ENCODE assay signal across 17 cellular contexts in the genomic region with DNA sequence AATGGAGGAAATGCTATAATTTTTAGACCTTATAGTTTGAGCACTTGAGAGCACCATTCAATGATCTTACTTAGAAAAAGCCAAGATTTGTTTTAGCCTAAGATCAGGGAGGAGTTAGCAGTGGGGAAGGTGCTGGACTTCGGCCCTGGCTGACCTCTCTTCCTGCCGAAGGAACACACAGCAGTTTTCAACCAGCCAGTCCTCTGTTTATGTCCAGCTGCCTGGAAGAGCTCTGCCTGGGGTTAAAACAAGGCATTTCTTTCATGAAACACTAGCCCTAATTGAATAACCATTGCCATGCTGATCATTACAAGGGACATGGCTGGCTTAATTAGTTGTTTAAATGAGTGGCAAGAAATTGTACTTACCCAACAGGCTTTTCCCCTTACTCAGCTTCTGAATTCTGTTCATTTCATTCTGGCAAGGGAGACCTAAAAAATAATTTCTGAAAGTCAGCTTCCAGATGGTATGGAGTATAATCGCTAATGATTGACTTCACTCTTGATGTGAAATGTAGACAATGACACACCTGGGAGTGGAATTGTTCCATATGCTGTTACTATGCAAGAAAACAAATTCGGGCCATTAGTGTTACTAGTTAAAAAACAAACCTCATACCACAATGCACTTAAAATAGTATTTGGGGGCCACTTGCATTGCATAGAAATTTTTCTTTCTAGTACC.
DNase-seq lines count a peak whose midpoint lies in the region; ATAC-seq and TF ChIP-seq lines count a peak whose summit lies in the region.
"Had no signal": no experiment of that assay in that cellular context is flagged by ENCODE, and none has a peak within 500 bp of the region (broad histone marks: within the 10 kb centered on the region; RNA-seq: fewer than 3 reads in every experiment).

No MANE protein-coding gene starts in this region.

- H2AFZ ChIP-seq in osteoblast (ENCODE audit: low read length) = no peak overlapping the region

- H3K9me3 ChIP-seq in right cardiac atrium (ENCODE audit: control insufficient read depth, low read length) (no peaks in the 10 kb centered on the region), gastroesophageal sphincter (no peaks in the 10 kb centered on the region), osteoblast (ENCODE audit: low read depth, low read length) (no peaks in the 10 kb centered on the region)
- H3K9me3 ChIP-seq: SJSA1 had no signal

- TF ChIP-seq POLR2A in gastroesophageal sphincter (IDR thresholded peaks at IDR 0.05) = no peak

- peak overlapping the region; percentile 67 for H3K27ac ChIP-seq in right cardiac atrium (ENCODE audit: low read length)
- peak overlapping the region in 1 of 4 donors; percentile 17 for H3K27ac ChIP-seq in gastroesophageal sphincter
- no peak overlapping the region for H3K27ac ChIP-seq in osteoblast (ENCODE audit: low read depth, low read length)
- H3K27ac ChIP-seq: SJSA1 had no signal

- WGBS in right cardiac atrium = 59% methylated on average over 4 of the region's 4 CpGs
- 37 to 59% methylated on average over 4 of the region's 4 CpGs for WGBS in gastroesophageal sphincter (ENCODE audit: low coverage in 1 of 2), 2 donors

- DNase-seq in NCI-H524 treated with DMSO at 0.1 percent for 48 hours (lab: John Stamatoyannopoulos, UW) (peak; percentile 63), dermis blood vessel endothelial cell (peak; percentile 39), right cardiac atrium (peak in 1 of 3 donors; percentile 79), retina (peak; percentile 29), osteoblast (ENCODE audit: insufficient read length, low spot score, missing footprints) (no peak), T-helper 9 cell (no peak)
- DNase-seq: CD8-positive, alpha-beta T cell; DND-41; H9; IMR-90; NCI-H2029; NCI-H510A treated with DMSO at 0.1 percent for 48 hours; NK-92 treated with Interleukin-12 subunit alpha and Interleukin-12 subunit beta, amount 100 ng/mL, for 24 hours; OCI-M1; RPMI8226 had no signal

- TF ChIP-seq CTCF in gastroesophageal sphincter (IDR thresholded peaks at IDR 0.05) (no peak), osteoblast (IDR thresholded peaks at IDR 0.05; ENCODE audit: extremely low read depth, low read depth, low read length) (no peak)

- no peak overlapping the region for H3K4me2 ChIP-seq in osteoblast (ENCODE audit: insufficient read depth, low read length)

- H4K20me1 ChIP-seq in osteoblast (ENCODE audit: insufficient read depth, low read length) = no peaks in the 10 kb centered on the region

- no peak for TF ChIP-seq EP300 in gastroesophageal sphincter (IDR thresholded peaks at IDR 0.05)

- no peaks in the 10 kb centered on the region for H3K79me2 ChIP-seq in osteoblast (ENCODE audit: insufficient read depth, low read length)

- H3K4me1 ChIP-seq in right cardiac atrium (ENCODE audit: control insufficient read depth, insufficient read depth, low read length) (peaks cover 11% of the 10 kb centered on the region), gastroesophageal sphincter (no peaks in the 10 kb centered on the region), osteoblast (ENCODE audit: insufficient read depth, low read length) (no peaks in the 10 kb centered on the region)
- H3K4me1 ChIP-seq: SJSA1 had no signal

- intact Hi-C loops in right cardiac atrium (cut with DNase I) = no loop called here

- H3K36me3 ChIP-seq in gastroesophageal sphincter (no peaks in the 10 kb centered on the region), osteoblast (ENCODE audit: insufficient read depth, low read length) (peaks cover 16% of the 10 kb centered on the region)
- H3K36me3 ChIP-seq: SJSA1 had no signal

- H3K4me3 ChIP-seq in right cardiac atrium (ENCODE audit: low read length) = no peak overlapping the region
- no peak overlapping the region for H3K4me3 ChIP-seq in gastroesophageal sphincter
- H3K4me3 ChIP-seq in osteoblast (ENCODE audit: insufficient read depth, low read length) = no peak overlapping the region
- H3K4me3 ChIP-seq: SJSA1 had no signal

- no peaks in the 10 kb centered on the region for H3K27me3 ChIP-seq in right cardiac atrium (ENCODE audit: control insufficient read depth, insufficient read depth)
- H3K27me3 ChIP-seq in gastroesophageal sphincter = no peaks in the 10 kb centered on the region
- H3K27me3 ChIP-seq in osteoblast (ENCODE audit: insufficient read depth, low read length) = no peaks in the 10 kb centered on the region
- H3K27me3 ChIP-seq: SJSA1 had no signal

- ATAC-seq in right cardiac atrium (peak; percentile 80 to 84), gastroesophageal sphincter (no peak)
- ATAC-seq: CD8-positive, alpha-beta T cell had no signal

Comparison
In these comparisons a context has a peak if more than half of its experiments do, and no peak if none do; other contexts are left out.
1. DNase-seq: peak in NCI-H524 treated with DMSO at 0.1 percent for 48 hours (single experiment), dermis blood vessel endothelial cell (single experiment) and retina (single experiment); none in osteoblast (single experiment) and T-helper 9 cell (single experiment).